ENCODE assay signal across 1 cellular context in the genomic region with DNA sequence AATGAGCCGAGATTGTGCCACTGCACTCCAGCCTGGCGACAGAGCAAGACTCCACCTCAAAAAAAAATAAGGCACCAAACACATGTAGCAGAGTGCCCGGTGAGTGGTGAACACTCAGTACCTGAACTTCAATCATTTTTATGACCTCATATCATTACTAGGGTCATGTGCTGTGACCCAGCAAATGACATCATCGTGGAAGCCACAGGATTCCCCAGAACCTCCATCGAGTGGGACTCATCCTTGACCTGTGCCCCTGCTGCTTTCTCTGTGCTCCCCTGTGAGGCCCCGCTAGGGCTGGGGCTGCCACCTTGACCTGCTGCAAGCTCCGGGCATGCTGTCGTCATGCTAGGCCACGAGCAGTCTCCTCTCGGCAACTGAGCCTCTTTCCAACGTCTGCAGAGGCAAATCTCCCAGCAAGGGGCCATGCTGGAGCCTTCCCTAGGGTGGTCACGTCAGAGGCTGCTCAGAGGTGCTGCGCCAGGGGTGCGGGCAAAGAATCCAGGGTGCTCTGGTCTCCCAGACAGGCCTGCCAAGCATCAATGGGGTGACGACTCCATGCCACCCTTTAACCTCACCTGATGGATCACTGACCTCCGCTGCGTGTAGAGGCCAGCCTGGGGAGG.
A peak's percentile ranks its signal among the peaks of the same experiment; 100 is the strongest.
TF ChIP-seq lines count a peak whose summit lies in the region.

No MANE protein-coding gene starts in this region.

TF ChIP-seq in HepG2, 621 proteins besides CTCF, POLR2A, EP300 and RAD21 (continued from another document and continues in another):
- peak; percentile 35; the same call in 1 of the 2 replicates for TF ChIP-seq ZNF788 (CRISPR knock-in tag; IDR thresholded peaks at IDR 0.05; ENCODE audit: borderline replicate concordance)
- TF ChIP-seq MLLT10 (CRISPR knock-in tag; IDR thresholded peaks at IDR 0.05) = no peak
- peak; percentile 81 for TF ChIP-seq HNF4A (CRISPR knock-in tag; IDR thresholded peaks at IDR 0.05)
- no peak for TF ChIP-seq ZNF878 (CRISPR knock-in tag; IDR thresholded peaks at IDR 0.05)
- TF ChIP-seq, protein P1, sequence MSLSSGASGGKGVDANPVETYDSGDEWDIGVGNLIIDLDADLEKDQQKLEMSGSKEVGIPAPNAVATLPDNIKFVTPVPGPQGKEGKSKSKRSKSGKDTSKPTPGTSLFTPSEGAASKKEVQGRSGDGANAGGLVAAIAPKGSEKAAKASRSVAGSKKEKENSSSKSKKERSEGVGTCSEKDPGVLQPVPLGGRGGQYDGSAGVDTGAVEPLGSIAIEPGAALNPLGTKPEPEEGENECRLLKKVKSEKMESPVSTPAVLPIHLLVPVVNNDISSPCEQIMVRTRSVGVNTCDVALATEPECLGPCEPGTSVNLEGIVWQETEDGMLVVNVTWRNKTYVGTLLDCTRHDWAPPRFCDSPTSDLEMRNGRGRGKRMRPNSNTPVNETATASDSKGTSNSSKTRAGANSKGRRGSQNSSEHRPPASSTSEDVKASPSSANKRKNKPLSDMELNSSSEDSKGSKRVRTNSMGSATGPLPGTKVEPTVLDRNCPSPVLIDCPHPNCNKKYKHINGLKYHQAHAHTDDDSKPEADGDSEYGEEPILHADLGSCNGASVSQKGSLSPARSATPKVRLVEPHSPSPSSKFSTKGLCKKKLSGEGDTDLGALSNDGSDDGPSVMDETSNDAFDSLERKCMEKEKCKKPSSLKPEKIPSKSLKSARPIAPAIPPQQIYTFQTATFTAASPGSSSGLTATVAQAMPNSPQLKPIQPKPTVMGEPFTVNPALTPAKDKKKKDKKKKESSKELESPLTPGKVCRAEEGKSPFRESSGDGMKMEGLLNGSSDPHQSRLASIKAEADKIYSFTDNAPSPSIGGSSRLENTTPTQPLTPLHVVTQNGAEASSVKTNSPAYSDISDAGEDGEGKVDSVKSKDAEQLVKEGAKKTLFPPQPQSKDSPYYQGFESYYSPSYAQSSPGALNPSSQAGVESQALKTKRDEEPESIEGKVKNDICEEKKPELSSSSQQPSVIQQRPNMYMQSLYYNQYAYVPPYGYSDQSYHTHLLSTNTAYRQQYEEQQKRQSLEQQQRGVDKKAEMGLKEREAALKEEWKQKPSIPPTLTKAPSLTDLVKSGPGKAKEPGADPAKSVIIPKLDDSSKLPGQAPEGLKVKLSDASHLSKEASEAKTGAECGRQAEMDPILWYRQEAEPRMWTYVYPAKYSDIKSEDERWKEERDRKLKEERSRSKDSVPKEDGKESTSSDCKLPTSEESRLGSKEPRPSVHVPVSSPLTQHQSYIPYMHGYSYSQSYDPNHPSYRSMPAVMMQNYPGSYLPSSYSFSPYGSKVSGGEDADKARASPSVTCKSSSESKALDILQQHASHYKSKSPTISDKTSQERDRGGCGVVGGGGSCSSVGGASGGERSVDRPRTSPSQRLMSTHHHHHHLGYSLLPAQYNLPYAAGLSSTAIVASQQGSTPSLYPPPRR (CRISPR knock-in tag; IDR thresholded peaks at IDR 0.05; ENCODE audit: borderline replicate concordance) = peak; percentile 45; the same call in 1 of the 2 replicates
- peak; percentile 57; the same call in 1 of the 2 replicates for TF ChIP-seq FOXO1 (CRISPR knock-in tag; IDR thresholded peaks at IDR 0.05)
- peak; percentile 68 for TF ChIP-seq ZFX (CRISPR knock-in tag; IDR thresholded peaks at IDR 0.05; ENCODE audit: low read depth)
- TF ChIP-seq FOSL2 (CRISPR knock-in tag; IDR thresholded peaks at IDR 0.05) = peak; percentile 72
- TF ChIP-seq SPEN (CRISPR knock-in tag; IDR thresholded peaks at IDR 0.05; ENCODE audit: low read depth) = peak; percentile 51; the same call in 1 of the 2 replicates
- TF ChIP-seq KAT8 (CRISPR knock-in tag; IDR thresholded peaks at IDR 0.05) = peak; percentile 63; the same call in 1 of the 2 replicates
- TF ChIP-seq, protein P2, sequence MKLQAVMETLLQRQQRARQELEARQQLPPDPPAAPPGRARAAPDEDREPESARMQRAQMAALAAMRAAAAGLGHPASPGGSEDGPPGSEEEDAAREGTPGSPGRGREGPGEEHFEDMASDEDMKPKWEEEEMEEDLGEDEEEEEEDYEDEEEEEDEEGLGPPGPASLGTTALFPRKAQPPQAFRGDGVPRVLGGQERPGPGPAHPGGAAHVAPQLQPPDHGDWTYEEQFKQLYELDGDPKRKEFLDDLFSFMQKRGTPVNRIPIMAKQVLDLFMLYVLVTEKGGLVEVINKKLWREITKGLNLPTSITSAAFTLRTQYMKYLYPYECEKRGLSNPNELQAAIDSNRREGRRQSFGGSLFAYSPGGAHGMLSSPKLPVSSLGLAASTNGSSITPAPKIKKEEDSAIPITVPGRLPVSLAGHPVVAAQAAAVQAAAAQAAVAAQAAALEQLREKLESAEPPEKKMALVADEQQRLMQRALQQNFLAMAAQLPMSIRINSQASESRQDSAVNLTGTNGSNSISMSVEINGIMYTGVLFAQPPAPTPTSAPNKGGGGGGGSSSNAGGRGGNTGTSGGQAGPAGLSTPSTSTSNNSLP (IDR thresholded peaks at IDR 0.05; ENCODE audit: low read depth, low read length) = no peak
- peak; percentile 55; the same call in 1 of the 2 replicates for TF ChIP-seq MYC (CRISPR knock-in tag; IDR thresholded peaks at IDR 0.05; ENCODE audit: borderline replicate concordance)
- no peak for TF ChIP-seq ZNF569 (CRISPR knock-in tag; IDR thresholded peaks at IDR 0.05; ENCODE audit: borderline replicate concordance)
- TF ChIP-seq, protein P3, sequence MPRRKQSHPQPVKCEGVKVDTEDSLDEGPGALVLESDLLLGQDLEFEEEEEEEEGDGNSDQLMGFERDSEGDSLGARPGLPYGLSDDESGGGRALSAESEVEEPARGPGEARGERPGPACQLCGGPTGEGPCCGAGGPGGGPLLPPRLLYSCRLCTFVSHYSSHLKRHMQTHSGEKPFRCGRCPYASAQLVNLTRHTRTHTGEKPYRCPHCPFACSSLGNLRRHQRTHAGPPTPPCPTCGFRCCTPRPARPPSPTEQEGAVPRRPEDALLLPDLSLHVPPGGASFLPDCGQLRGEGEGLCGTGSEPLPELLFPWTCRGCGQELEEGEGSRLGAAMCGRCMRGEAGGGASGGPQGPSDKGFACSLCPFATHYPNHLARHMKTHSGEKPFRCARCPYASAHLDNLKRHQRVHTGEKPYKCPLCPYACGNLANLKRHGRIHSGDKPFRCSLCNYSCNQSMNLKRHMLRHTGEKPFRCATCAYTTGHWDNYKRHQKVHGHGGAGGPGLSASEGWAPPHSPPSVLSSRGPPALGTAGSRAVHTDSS (CRISPR knock-in tag; conservative IDR thresholded peaks at IDR 0.05) = no peak
- TF ChIP-seq ZNF781 (CRISPR knock-in tag; IDR thresholded peaks at IDR 0.05; ENCODE audit: borderline replicate concordance, not compliant biosample characterization) = no peak
- TF ChIP-seq, protein P4, sequence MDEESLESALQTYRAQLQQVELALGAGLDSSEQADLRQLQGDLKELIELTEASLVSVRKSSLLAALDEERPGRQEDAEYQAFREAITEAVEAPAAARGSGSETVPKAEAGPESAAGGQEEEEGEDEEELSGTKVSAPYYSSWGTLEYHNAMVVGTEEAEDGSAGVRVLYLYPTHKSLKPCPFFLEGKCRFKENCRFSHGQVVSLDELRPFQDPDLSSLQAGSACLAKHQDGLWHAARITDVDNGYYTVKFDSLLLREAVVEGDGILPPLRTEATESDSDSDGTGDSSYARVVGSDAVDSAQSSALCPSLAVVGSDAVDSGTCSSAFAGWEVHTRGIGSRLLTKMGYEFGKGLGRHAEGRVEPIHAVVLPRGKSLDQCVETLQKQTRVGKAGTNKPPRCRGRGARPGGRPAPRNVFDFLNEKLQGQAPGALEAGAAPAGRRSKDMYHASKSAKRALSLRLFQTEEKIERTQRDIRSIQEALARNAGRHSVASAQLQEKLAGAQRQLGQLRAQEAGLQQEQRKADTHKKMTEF (CRISPR knock-in tag; IDR thresholded peaks at IDR 0.05) = peak; percentile 29; the same call in 1 of the 2 replicates
- no peak for TF ChIP-seq ZNF282 (IDR thresholded peaks at IDR 0.05; ENCODE audit: partially characterized antibody)
- 0 out of 2 replicates have a peak, but pooled peaks have one; percentile 44 for TF ChIP-seq CAMTA2 (CRISPR knock-in tag; IDR thresholded peaks at IDR 0.05; ENCODE audit: borderline replicate concordance)
- TF ChIP-seq RXRA (CRISPR knock-in tag; IDR thresholded peaks at IDR 0.05) = peak; percentile 85
- TF ChIP-seq ESRRA (CRISPR knock-in tag; IDR thresholded peaks at IDR 0.05; ENCODE audit: low read depth) = peak; percentile 64; the same call in 1 of the 2 replicates
- TF ChIP-seq, protein P5, sequence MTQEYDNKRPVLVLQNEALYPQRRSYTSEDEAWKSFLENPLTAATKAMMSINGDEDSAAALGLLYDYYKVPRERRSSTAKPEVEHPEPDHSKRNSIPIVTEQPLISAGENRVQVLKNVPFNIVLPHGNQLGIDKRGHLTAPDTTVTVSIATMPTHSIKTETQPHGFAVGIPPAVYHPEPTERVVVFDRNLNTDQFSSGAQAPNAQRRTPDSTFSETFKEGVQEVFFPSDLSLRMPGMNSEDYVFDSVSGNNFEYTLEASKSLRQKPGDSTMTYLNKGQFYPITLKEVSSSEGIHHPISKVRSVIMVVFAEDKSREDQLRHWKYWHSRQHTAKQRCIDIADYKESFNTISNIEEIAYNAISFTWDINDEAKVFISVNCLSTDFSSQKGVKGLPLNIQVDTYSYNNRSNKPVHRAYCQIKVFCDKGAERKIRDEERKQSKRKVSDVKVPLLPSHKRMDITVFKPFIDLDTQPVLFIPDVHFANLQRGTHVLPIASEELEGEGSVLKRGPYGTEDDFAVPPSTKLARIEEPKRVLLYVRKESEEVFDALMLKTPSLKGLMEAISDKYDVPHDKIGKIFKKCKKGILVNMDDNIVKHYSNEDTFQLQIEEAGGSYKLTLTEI (CRISPR knock-in tag; conservative IDR thresholded peaks at IDR 0.05) = no peak
- TF ChIP-seq HNF4G (IDR thresholded peaks at IDR 0.05; ENCODE audit: borderline replicate concordance, low read depth, low read length) = no peak
- TF ChIP-seq HNF4G (CRISPR knock-in tag; IDR thresholded peaks at IDR 0.05; ENCODE audit: borderline replicate concordance, low read depth) = 0 out of 2 replicates have a peak, but pooled peaks have one; percentile 35
- TF ChIP-seq ZNF263 (CRISPR knock-in tag; IDR thresholded peaks at IDR 0.05) = peak; percentile 81
- TF ChIP-seq, protein P6, sequence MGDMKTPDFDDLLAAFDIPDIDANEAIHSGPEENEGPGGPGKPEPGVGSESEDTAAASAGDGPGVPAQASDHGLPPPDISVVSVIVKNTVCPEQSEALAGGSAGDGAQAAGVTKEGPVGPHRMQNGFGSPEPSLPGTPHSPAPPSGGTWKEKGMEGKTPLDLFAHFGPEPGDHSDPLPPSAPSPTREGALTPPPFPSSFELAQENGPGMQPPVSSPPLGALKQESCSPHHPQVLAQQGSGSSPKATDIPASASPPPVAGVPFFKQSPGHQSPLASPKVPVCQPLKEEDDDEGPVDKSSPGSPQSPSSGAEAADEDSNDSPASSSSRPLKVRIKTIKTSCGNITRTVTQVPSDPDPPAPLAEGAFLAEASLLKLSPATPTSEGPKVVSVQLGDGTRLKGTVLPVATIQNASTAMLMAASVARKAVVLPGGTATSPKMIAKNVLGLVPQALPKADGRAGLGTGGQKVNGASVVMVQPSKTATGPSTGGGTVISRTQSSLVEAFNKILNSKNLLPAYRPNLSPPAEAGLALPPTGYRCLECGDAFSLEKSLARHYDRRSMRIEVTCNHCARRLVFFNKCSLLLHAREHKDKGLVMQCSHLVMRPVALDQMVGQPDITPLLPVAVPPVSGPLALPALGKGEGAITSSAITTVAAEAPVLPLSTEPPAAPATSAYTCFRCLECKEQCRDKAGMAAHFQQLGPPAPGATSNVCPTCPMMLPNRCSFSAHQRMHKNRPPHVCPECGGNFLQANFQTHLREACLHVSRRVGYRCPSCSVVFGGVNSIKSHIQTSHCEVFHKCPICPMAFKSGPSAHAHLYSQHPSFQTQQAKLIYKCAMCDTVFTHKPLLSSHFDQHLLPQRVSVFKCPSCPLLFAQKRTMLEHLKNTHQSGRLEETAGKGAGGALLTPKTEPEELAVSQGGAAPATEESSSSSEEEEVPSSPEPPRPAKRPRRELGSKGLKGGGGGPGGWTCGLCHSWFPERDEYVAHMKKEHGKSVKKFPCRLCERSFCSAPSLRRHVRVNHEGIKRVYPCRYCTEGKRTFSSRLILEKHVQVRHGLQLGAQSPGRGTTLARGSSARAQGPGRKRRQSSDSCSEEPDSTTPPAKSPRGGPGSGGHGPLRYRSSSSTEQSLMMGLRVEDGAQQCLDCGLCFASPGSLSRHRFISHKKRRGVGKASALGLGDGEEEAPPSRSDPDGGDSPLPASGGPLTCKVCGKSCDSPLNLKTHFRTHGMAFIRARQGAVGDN (CRISPR knock-in tag; IDR thresholded peaks at IDR 0.05) = peak; percentile 96
- no peak for TF ChIP-seq RBM22 (optimal IDR thresholded peaks at IDR 0.05; ENCODE audit: low read length)
- no peak for TF ChIP-seq ZNF670 (CRISPR knock-in tag; IDR thresholded peaks at IDR 0.05; ENCODE audit: borderline replicate concordance)
- TF ChIP-seq ISX (CRISPR knock-in tag; conservative IDR thresholded peaks at IDR 0.05) = no peak
- peak; percentile 48; the same call in 1 of the 2 replicates for TF ChIP-seq ZBTB38 (CRISPR knock-in tag; IDR thresholded peaks at IDR 0.05)
- TF ChIP-seq FOXA1 (IDR thresholded peaks at IDR 0.05) = no peak
- no peak for TF ChIP-seq FOXA1 (CRISPR knock-in tag; IDR thresholded peaks at IDR 0.05)
- TF ChIP-seq, protein P7, sequence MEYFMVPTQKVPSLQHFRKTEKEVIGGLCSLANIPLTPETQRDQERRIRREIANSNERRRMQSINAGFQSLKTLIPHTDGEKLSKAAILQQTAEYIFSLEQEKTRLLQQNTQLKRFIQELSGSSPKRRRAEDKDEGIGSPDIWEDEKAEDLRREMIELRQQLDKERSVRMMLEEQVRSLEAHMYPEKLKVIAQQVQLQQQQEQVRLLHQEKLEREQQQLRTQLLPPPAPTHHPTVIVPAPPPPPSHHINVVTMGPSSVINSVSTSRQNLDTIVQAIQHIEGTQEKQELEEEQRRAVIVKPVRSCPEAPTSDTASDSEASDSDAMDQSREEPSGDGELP (IDR thresholded peaks at IDR 0.05; ENCODE audit: borderline replicate concordance, low read depth) = no peak
- TF ChIP-seq, protein P8, sequence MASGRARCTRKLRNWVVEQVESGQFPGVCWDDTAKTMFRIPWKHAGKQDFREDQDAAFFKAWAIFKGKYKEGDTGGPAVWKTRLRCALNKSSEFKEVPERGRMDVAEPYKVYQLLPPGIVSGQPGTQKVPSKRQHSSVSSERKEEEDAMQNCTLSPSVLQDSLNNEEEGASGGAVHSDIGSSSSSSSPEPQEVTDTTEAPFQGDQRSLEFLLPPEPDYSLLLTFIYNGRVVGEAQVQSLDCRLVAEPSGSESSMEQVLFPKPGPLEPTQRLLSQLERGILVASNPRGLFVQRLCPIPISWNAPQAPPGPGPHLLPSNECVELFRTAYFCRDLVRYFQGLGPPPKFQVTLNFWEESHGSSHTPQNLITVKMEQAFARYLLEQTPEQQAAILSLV (CRISPR knock-in tag; IDR thresholded peaks at IDR 0.05; ENCODE audit: borderline replicate concordance) = no peak
- TF ChIP-seq SMAD3 (CRISPR knock-in tag; IDR thresholded peaks at IDR 0.05) = peak; percentile 71; the same call in 1 of the 2 replicates
- TF ChIP-seq, protein P9, sequence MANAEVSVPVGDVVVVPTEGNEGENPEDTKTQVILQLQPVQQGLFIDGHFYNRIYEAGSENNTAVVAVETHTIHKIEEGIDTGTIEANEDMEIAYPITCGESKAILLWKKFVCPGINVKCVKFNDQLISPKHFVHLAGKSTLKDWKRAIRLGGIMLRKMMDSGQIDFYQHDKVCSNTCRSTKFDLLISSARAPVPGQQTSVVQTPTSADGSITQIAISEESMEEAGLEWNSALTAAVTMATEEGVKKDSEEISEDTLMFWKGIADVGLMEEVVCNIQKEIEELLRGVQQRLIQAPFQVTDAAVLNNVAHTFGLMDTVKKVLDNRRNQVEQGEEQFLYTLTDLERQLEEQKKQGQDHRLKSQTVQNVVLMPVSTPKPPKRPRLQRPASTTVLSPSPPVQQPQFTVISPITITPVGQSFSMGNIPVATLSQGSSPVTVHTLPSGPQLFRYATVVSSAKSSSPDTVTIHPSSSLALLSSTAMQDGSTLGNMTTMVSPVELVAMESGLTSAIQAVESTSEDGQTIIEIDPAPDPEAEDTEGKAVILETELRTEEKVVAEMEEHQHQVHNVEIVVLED (CRISPR knock-in tag; IDR thresholded peaks at IDR 0.05; ENCODE audit: borderline replicate concordance) = peak; percentile 37; the same call in 1 of the 2 replicates
- peak; percentile 85 for TF ChIP-seq SALL1 (CRISPR knock-in tag; IDR thresholded peaks at IDR 0.05)
- peak; percentile 95 for TF ChIP-seq GATAD2A (CRISPR knock-in tag; IDR thresholded peaks at IDR 0.05)
- TF ChIP-seq RBAK (CRISPR knock-in tag; IDR thresholded peaks at IDR 0.05) = no peak
